In genomic region chr3:69541059-69541471, GRCh38 we compare ENCODE assay signal across 1 cellular context.
TF ChIP-seq lines count a peak whose summit lies in the region.

No MANE protein-coding gene starts in this region.

TF ChIP-seq in GM23338, 12 proteins besides CTCF, POLR2A, EP300 and RAD21 (continued from another document):
- TF ChIP-seq ETS1 (IDR thresholded peaks at IDR 0.05): no peak
- TF ChIP-seq JUNB (IDR thresholded peaks at IDR 0.05; ENCODE audit: unreplicated experiment): no peak
- TF ChIP-seq EZH2phosphoT487 (IDR thresholded peaks at IDR 0.05; ENCODE audit: unreplicated experiment): no peak
- no peak for TF ChIP-seq ZNF462 (CRISPR knock-in tag; IDR thresholded peaks at IDR 0.05)
- no peak for TF ChIP-seq NANOG (IDR thresholded peaks at IDR 0.05; ENCODE audit: borderline replicate concordance)
